ENCODE assay signal across 15 cellular contexts in genomic region chr2:239329972-239330572, GRCh38.
A peak's percentile ranks its signal among the peaks of the same experiment; 100 is the strongest.
DNase-seq lines count a peak whose midpoint lies in the region; ATAC-seq and TF ChIP-seq lines count a peak whose summit lies in the region.
"Had no signal": no experiment of that assay in that cellular context is flagged by ENCODE, and none has a peak within 500 bp of the region (broad histone marks: within the 10 kb centered on the region; RNA-seq: fewer than 3 reads in every experiment).

No MANE protein-coding gene starts in this region.

- DNase-seq in T-helper 2 cell treated with Interferon-gamma antibody and Interleukin-4, amounts not matched to agents 5 μg/mL and 100 μg/mL, for 36 hours (ENCODE audit: low spot score): no peak
- DNase-seq in T-helper 2 cell: no peak
- DNase-seq in coronary artery (ENCODE audit: low spot score): peak; percentile 75
- DNase-seq in T-helper 1 cell: no peak
- DNase-seq: activated naive CD4-positive, alpha-beta T cell; Caco-2; immature natural killer cell; KBM-7; small intestine; SW 1271; upper lobe of left lung had no signal

- no peaks in the 10 kb centered on the region for H3K9me3 Mint-ChIP-seq in T-helper 2 cell treated with Interferon-gamma antibody and Interleukin-4, amounts not matched to agents 5 μg/mL and 100 μg/mL, for 36 hours
- H3K9me3 Mint-ChIP-seq: immature natural killer cell had no signal

- H3K27ac Mint-ChIP-seq in T-helper 2 cell treated with Interferon-gamma antibody and Interleukin-4, amounts not matched to agents 5 μg/mL and 100 μg/mL, for 36 hours: peak overlapping the region; percentile 65

- no peak overlapping the region for H3K4me3 Mint-ChIP-seq in T-helper 2 cell treated with Interferon-gamma antibody and Interleukin-4, amounts not matched to agents 5 μg/mL and 100 μg/mL, for 36 hours
- H3K4me3 Mint-ChIP-seq: immature natural killer cell had no signal

- TF ChIP-seq CTCF in coronary artery (IDR thresholded peaks at IDR 0.05): no peak

- H3K36me3 ChIP-seq in muscle layer of colon (ENCODE audit: insufficient read depth, low read length): no peaks in the 10 kb centered on the region
- no peaks in the 10 kb centered on the region for H3K36me3 ChIP-seq in thymus (ENCODE audit: control insufficient read depth, insufficient read depth)
- H3K36me3 ChIP-seq: upper lobe of left lung had no signal

- H3K4me1 Mint-ChIP-seq in T-helper 2 cell treated with Interferon-gamma antibody and Interleukin-4, amounts not matched to agents 5 μg/mL and 100 μg/mL, for 36 hours (ENCODE audit: low read depth): peaks cover 42% of the 10 kb centered on the region

- ATAC-seq in HG03460 (IDR thresholded peaks at IDR 0.05; ENCODE audit: unreplicated experiment) (no peak), HG03342 (IDR thresholded peaks at IDR 0.05; ENCODE audit: unreplicated experiment) (no peak)

- H3K27me3 Mint-ChIP-seq in T-helper 2 cell treated with Interferon-gamma antibody and Interleukin-4, amounts not matched to agents 5 μg/mL and 100 μg/mL, for 36 hours (ENCODE audit: low read depth): no peaks in the 10 kb centered on the region

- H3K4me1 ChIP-seq in muscle layer of colon (ENCODE audit: insufficient read depth, low read length): peaks cover 63% of the 10 kb centered on the region
- H3K4me1 ChIP-seq in thymus (ENCODE audit: control insufficient read depth, insufficient read depth, low read length): peaks cover 53% of the 10 kb centered on the region
- H3K4me1 ChIP-seq: Caco-2 had no signal

- no peak overlapping the region for H3K4me3 ChIP-seq in coronary artery
- H3K4me3 ChIP-seq in muscle layer of colon (ENCODE audit: low read depth in 1 of 2, low read length in 2 of 2): no peak overlapping the region
- H3K4me3 ChIP-seq in thymus (ENCODE audit: low read length): no peak overlapping the region
- H3K4me3 ChIP-seq: upper lobe of left lung had no signal

- peak overlapping the region; percentile 54 for H3K9ac ChIP-seq in muscle layer of colon (ENCODE audit: low read length)

- H3K27me3 ChIP-seq in muscle layer of colon (ENCODE audit: control insufficient read depth in 1 of 2, insufficient read depth in 2 of 2, low read length in 2 of 2) (no peaks in the 10 kb centered on the region), thymus (ENCODE audit: control insufficient read depth, insufficient read depth) (no peaks in the 10 kb centered on the region)
- H3K27me3 ChIP-seq: upper lobe of left lung had no signal

- H3K9me3 ChIP-seq in muscle layer of colon (ENCODE audit: low read length) (no peaks in the 10 kb centered on the region), thymus (ENCODE audit: control insufficient read depth) (no peaks in the 10 kb centered on the region)
- H3K9me3 ChIP-seq: Caco-2, upper lobe of left lung had no signal

- peak overlapping the region; percentile 86 to 90 for H3K27ac ChIP-seq in coronary artery
- peak overlapping the region; percentile 90 for H3K27ac ChIP-seq in muscle layer of colon (ENCODE audit: low read depth, low read length)
- H3K27ac ChIP-seq in thymus (ENCODE audit: low read depth): peak overlapping the region; percentile 26

- WGBS in thymus: 88% methylated on average over 15 of the region's 15 CpGs

- peaks cover 12% of the 10 kb centered on the region for H3K36me3 Mint-ChIP-seq in T-helper 2 cell treated with Interferon-gamma antibody and Interleukin-4, amounts not matched to agents 5 μg/mL and 100 μg/mL, for 36 hours (ENCODE audit: low read depth)

Comparison
In these comparisons a context has a peak if more than half of its experiments do, and no peak if none do; other contexts are left out.
1. H3K27ac ChIP-seq: peak in every context shown above with its lines; median percentile 90 in muscle layer of colon; 88 in coronary artery; 26 in thymus.